Comparison of ENCODE assay signal across 2 cellular contexts in the genomic region with DNA sequence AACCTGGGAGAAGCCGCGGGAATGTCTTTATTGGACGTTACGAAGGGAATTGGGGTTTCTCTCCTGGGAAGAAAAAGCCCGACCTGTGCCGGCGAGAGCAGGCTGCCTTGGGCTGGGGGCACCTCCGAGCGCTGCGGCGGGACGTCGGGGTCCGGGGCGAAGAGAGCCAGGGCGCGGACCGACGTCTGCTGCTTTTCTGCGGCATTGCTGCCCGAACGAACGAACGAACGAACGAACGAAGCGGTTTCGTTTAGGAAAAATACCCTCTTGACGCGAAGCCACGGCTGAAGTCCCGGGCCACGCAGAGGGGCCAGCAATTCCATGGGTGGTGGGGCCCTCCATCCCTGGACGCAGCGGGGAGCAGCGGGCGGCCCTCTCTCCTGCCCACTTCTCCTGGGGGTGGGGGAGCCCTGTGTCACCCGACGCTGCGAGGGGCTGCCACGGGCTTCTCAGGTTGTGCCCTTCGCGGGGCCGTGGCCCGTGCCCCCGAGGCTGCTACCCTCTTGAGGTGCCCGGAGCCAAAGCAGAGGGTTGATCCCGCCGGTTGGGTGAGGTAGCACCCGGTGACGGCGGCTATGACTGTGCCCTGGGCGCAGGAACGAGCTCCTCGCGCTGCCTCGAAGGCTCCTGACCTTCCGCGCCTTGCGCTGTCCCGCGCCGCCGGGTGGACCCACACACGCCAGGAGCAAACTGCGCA.
TF ChIP-seq lines count a peak whose summit lies in the region.

No MANE protein-coding gene starts in this region.

TF ChIP-seq in H1, 55 proteins besides CTCF, POLR2A, EP300 and RAD21 (continued from another document):
- TF ChIP-seq RBBP5 (IDR thresholded peaks at IDR 0.05; ENCODE audit: borderline replicate concordance, low read depth, low read length): no peak
- TF ChIP-seq TAF7 (optimal IDR thresholded peaks at IDR 0.05; ENCODE audit: borderline replicate concordance, low read depth, low read length): no peak
- TF ChIP-seq SUZ12 (IDR thresholded peaks at IDR 0.05; ENCODE audit: low read length): peak; percentile 85
- peak; percentile 98 for TF ChIP-seq CBX8 (IDR thresholded peaks at IDR 0.05; ENCODE audit: borderline replicate concordance, low read depth, low read length)
- peak; percentile 94 for TF ChIP-seq EZH2 (IDR thresholded peaks at IDR 0.05; ENCODE audit: low read depth, low read length, severe bottlenecking)
- TF ChIP-seq RNF2 (IDR thresholded peaks at IDR 0.05; ENCODE audit: borderline replicate concordance, low read depth, low read length, missing control alignments, poor library complexity, severe bottlenecking): peak; percentile 100

TF ChIP-seq in neural cell, 6 proteins besides CTCF, POLR2A, EP300 and RAD21 (continued from another document):
- TF ChIP-seq SMC3 (conservative IDR thresholded peaks at IDR 0.05; ENCODE audit: poor library complexity) (no peak), TAF1 (IDR thresholded peaks at IDR 0.05; ENCODE audit: low read depth) (no peak), EZH2 (IDR thresholded peaks at IDR 0.05; ENCODE audit: borderline replicate concordance, insufficient read depth, low read length, poor library complexity, severe bottlenecking) (peak; percentile 89), MXI1 (conservative IDR thresholded peaks at IDR 0.05; ENCODE audit: poor library complexity, severe bottlenecking) (no peak)
- TF ChIP-seq, protein P1, sequence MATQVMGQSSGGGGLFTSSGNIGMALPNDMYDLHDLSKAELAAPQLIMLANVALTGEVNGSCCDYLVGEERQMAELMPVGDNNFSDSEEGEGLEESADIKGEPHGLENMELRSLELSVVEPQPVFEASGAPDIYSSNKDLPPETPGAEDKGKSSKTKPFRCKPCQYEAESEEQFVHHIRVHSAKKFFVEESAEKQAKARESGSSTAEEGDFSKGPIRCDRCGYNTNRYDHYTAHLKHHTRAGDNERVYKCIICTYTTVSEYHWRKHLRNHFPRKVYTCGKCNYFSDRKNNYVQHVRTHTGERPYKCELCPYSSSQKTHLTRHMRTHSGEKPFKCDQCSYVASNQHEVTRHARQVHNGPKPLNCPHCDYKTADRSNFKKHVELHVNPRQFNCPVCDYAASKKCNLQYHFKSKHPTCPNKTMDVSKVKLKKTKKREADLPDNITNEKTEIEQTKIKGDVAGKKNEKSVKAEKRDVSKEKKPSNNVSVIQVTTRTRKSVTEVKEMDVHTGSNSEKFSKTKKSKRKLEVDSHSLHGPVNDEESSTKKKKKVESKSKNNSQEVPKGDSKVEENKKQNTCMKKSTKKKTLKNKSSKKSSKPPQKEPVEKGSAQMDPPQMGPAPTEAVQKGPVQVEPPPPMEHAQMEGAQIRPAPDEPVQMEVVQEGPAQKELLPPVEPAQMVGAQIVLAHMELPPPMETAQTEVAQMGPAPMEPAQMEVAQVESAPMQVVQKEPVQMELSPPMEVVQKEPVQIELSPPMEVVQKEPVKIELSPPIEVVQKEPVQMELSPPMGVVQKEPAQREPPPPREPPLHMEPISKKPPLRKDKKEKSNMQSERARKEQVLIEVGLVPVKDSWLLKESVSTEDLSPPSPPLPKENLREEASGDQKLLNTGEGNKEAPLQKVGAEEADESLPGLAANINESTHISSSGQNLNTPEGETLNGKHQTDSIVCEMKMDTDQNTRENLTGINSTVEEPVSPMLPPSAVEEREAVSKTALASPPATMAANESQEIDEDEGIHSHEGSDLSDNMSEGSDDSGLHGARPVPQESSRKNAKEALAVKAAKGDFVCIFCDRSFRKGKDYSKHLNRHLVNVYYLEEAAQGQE (IDR thresholded peaks at IDR 0.05; ENCODE audit: borderline replicate concordance): no peak
